Comparison of ENCODE assay signal across 1 cellular context in genomic region chr3:53169045-53169831, GRCh38.
A peak's percentile ranks its signal among the peaks of the same experiment; 100 is the strongest.
TF ChIP-seq lines count a peak whose summit lies in the region.

No MANE protein-coding gene starts in this region.

TF ChIP-seq in HepG2, 621 proteins besides CTCF, POLR2A, EP300 and RAD21 (continued from another document and continues in another):
- TF ChIP-seq PLSCR1 (CRISPR knock-in tag; IDR thresholded peaks at IDR 0.05; ENCODE audit: borderline replicate concordance) (no peak), ZNF263 (CRISPR knock-in tag; IDR thresholded peaks at IDR 0.05) (peak; percentile 86; the same call in 1 of the 2 replicates), ZNF614 (CRISPR knock-in tag; IDR thresholded peaks at IDR 0.05; ENCODE audit: borderline replicate concordance) (no peak), ZFP37 (CRISPR knock-in tag; IDR thresholded peaks at IDR 0.05; ENCODE audit: borderline replicate concordance) (0 out of 2 replicates have a peak, but pooled peaks have one; percentile 17), PRMT3 (CRISPR knock-in tag; IDR thresholded peaks at IDR 0.05; ENCODE audit: borderline replicate concordance, low read depth) (no peak), HNF1A (IDR thresholded peaks at IDR 0.05; ENCODE audit: low read depth) (no peak), HNF1A (CRISPR knock-in tag; IDR thresholded peaks at IDR 0.05; ENCODE audit: borderline replicate concordance) (no peak), FOXA3 (CRISPR knock-in tag; IDR thresholded peaks at IDR 0.05) (peak; percentile 88), SRSF1 (optimal IDR thresholded peaks at IDR 0.05; ENCODE audit: low read depth, low read length) (peak; percentile 17), FOXM1 (CRISPR knock-in tag; IDR thresholded peaks at IDR 0.05) (no peak), REST (IDR thresholded peaks at IDR 0.05; ENCODE audit: borderline replicate concordance in 1 of 2, low read depth in 1 of 2, low read length in 2 of 2) (0 out of 4 replicates have a peak, but pooled peaks of 1 of the 2 experiments have one; percentile 18), ZNF513 (CRISPR knock-in tag; conservative IDR thresholded peaks at IDR 0.05) (no peak), KIAA2018 (CRISPR knock-in tag; IDR thresholded peaks at IDR 0.05; ENCODE audit: borderline replicate concordance) (no peak), ZFP90 (CRISPR knock-in tag; IDR thresholded peaks at IDR 0.05; ENCODE audit: borderline replicate concordance) (peak; percentile 71), STAG1 (CRISPR knock-in tag; IDR thresholded peaks at IDR 0.05) (peak; percentile 33), ELF4 (CRISPR knock-in tag; IDR thresholded peaks at IDR 0.05; ENCODE audit: borderline replicate concordance) (no peak), TFE3 (CRISPR knock-in tag; IDR thresholded peaks at IDR 0.05) (0 out of 2 replicates have a peak, but pooled peaks have one; percentile 21), ZNF335 (CRISPR knock-in tag; IDR thresholded peaks at IDR 0.05) (peak; percentile 94), NFIB (CRISPR knock-in tag; IDR thresholded peaks at IDR 0.05; ENCODE audit: borderline replicate concordance) (no peak), ZNF101 (CRISPR knock-in tag; IDR thresholded peaks at IDR 0.05; ENCODE audit: borderline replicate concordance, low read depth) (no peak), ZNF720 (CRISPR knock-in tag; IDR thresholded peaks at IDR 0.05) (no peak), RELA (CRISPR knock-in tag; IDR thresholded peaks at IDR 0.05) (no peak), ZNF552 (CRISPR knock-in tag; IDR thresholded peaks at IDR 0.05; ENCODE audit: borderline replicate concordance) (no peak), FUBP1 (CRISPR knock-in tag; IDR thresholded peaks at IDR 0.05; ENCODE audit: borderline replicate concordance) (no peak), TIGD3 (CRISPR knock-in tag; IDR thresholded peaks at IDR 0.05; ENCODE audit: borderline replicate concordance) (no peak), GPN1 (CRISPR knock-in tag; IDR thresholded peaks at IDR 0.05; ENCODE audit: borderline replicate concordance) (no peak), SMAD9 (CRISPR knock-in tag; IDR thresholded peaks at IDR 0.05) (no peak), ATRX (CRISPR knock-in tag; IDR thresholded peaks at IDR 0.05; ENCODE audit: borderline replicate concordance) (no peak), SUZ12 (IDR thresholded peaks at IDR 0.05; ENCODE audit: low read depth, low read length) (no peak), FOXK1 (CRISPR knock-in tag; IDR thresholded peaks at IDR 0.05; ENCODE audit: borderline replicate concordance, low read depth) (peak; percentile 53; the same call in 1 of the 2 replicates), HIVEP1 (CRISPR knock-in tag; IDR thresholded peaks at IDR 0.05) (no peak), RARA (CRISPR knock-in tag; IDR thresholded peaks at IDR 0.05) (peak; percentile 34; the same call in 1 of the 2 replicates), ZBTB3 (CRISPR knock-in tag; IDR thresholded peaks at IDR 0.05; ENCODE audit: borderline replicate concordance, low read depth) (no peak)
